1 cellular context compared by ENCODE assay signal in the genomic region with DNA sequence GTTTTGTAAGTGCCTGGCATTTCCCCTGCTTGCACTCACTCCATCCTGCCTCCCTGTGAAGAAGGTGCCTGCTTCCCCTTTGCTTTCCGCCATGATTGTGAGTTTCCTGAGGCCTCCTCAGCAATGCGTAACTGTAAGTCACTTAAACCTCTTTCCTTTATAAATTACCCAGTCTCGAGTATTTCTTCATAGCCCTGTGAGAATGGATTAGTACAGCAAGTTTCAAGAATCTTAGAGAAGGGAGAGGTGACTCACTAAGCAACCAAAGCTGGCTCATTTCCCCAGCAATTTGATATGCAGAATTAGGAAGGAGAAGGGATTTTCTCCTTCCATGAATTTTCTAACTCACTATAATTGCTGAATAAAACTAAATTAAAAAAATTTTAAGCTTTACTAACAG.
TF ChIP-seq lines count a peak whose summit lies in the region.

No MANE protein-coding gene starts in this region.

TF ChIP-seq in SK-N-SH, 30 proteins besides CTCF, POLR2A, EP300 and RAD21:
- TF ChIP-seq, protein P1, sequence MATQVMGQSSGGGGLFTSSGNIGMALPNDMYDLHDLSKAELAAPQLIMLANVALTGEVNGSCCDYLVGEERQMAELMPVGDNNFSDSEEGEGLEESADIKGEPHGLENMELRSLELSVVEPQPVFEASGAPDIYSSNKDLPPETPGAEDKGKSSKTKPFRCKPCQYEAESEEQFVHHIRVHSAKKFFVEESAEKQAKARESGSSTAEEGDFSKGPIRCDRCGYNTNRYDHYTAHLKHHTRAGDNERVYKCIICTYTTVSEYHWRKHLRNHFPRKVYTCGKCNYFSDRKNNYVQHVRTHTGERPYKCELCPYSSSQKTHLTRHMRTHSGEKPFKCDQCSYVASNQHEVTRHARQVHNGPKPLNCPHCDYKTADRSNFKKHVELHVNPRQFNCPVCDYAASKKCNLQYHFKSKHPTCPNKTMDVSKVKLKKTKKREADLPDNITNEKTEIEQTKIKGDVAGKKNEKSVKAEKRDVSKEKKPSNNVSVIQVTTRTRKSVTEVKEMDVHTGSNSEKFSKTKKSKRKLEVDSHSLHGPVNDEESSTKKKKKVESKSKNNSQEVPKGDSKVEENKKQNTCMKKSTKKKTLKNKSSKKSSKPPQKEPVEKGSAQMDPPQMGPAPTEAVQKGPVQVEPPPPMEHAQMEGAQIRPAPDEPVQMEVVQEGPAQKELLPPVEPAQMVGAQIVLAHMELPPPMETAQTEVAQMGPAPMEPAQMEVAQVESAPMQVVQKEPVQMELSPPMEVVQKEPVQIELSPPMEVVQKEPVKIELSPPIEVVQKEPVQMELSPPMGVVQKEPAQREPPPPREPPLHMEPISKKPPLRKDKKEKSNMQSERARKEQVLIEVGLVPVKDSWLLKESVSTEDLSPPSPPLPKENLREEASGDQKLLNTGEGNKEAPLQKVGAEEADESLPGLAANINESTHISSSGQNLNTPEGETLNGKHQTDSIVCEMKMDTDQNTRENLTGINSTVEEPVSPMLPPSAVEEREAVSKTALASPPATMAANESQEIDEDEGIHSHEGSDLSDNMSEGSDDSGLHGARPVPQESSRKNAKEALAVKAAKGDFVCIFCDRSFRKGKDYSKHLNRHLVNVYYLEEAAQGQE (IDR thresholded peaks at IDR 0.05; ENCODE audit: low read depth, low read length), result no peak
- TF ChIP-seq NFIC (IDR thresholded peaks at IDR 0.05; ENCODE audit: borderline replicate concordance), result no peak
- TF ChIP-seq FOSL2 (IDR thresholded peaks at IDR 0.05; ENCODE audit: borderline replicate concordance, low read depth), result no peak
- no peak for TF ChIP-seq SIN3A (IDR thresholded peaks at IDR 0.05; ENCODE audit: borderline replicate concordance, low read depth, low read length)
- TF ChIP-seq ELF1 (IDR thresholded peaks at IDR 0.05), result no peak
- no peak for TF ChIP-seq FOXJ3 (CRISPR knock-in tag; IDR thresholded peaks at IDR 0.05)
- TF ChIP-seq, protein P2, sequence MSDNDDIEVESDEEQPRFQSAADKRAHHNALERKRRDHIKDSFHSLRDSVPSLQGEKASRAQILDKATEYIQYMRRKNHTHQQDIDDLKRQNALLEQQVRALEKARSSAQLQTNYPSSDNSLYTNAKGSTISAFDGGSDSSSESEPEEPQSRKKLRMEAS (IDR thresholded peaks at IDR 0.05; ENCODE audit: low read depth), result no peak
